In genomic region chr2:74483675-74484164, GRCh38 we compare ENCODE assay signal across 6 cellular contexts. TPM values are rescaled to one million over a fixed set of nuclear protein-coding genes. Genes with fewer than 3 reads are reported as not detected.
A peak's percentile ranks its signal among the peaks of the same experiment; 100 is the strongest.
DNase-seq lines count a peak whose midpoint lies in the region; ATAC-seq, FAIRE-seq and TF ChIP-seq lines count a peak whose summit lies in the region.
"Not testable (repeated sequence)": the region's sequence is repeated elsewhere in the genome, so short reads cannot be mapped to it uniquely, and the experiment has no call there.

No MANE protein-coding gene starts in this region.

- FAIRE-seq in H1 (lab: Jason Lieb, UNC) = not testable (repeated sequence)

- TF ChIP-seq CTCF in AG09309 (IDR thresholded peaks at IDR 0.05; ENCODE audit: control insufficient read depth, insufficient read depth, low read depth, low read length, missing control alignments); H1 (IDR thresholded peaks at IDR 0.05; ENCODE audit: control extremely low read depth in 1 of 3, insufficient read depth in 1 of 3, low read depth in 1 of 3, low read length in 3 of 3); liver (IDR thresholded peaks at IDR 0.05; ENCODE audit: low read depth, low read length, missing input control); retinal pigment epithelial cell (conservative IDR thresholded peaks at IDR 0.05; ENCODE audit: low read depth, low read length): not testable (repeated sequence)

- not testable (repeated sequence) for H2BK20ac ChIP-seq in H1 (ENCODE audit: low read length)

- H3K27me3 Mint-ChIP-seq in activated T-cell treated with anti-CD3 and anti-CD28 coated beads, Interleukin-2, amount 50 U/mL, for 4 hours (ENCODE audit: low read depth) = not testable (repeated sequence)

- not testable (repeated sequence) for H3K23me2 ChIP-seq in H1 (ENCODE audit: low read depth, low read length)

- H3K4me3 ChIP-seq in AG09309 (ENCODE audit: control insufficient read depth, low read depth, low read length) (peak overlapping the region; percentile 77), H1 (ENCODE audit: extremely low read depth in 1 of 4, insufficient read depth in 2 of 4, low read depth in 3 of 4, low read length in 4 of 4) (peak overlapping the region; percentile 69 to 99 (median 93); a peak in 7 of 8 replicates), liver (ENCODE audit: low read depth in 1 of 3, low read length in 3 of 3) (peak overlapping the region; percentile 67 to 95 (median 94)), retinal pigment epithelial cell (ENCODE audit: low read length) (peak overlapping the region; percentile 84)

- not testable (repeated sequence) for TF ChIP-seq POLR2A in H1 (IDR thresholded peaks at IDR 0.05; ENCODE audit: control extremely low read depth in 1 of 2, low read depth in 2 of 2, low read length in 2 of 2)

- not testable (repeated sequence) for H3K4ac ChIP-seq in H1 (replicated peaks; ENCODE audit: insufficient read length, low read depth, low read length)

- peak overlapping the region; percentile 99 for H3K4me3 Mint-ChIP-seq in activated T-cell treated with anti-CD3 and anti-CD28 coated beads, Interleukin-2, amount 50 U/mL, for 4 hours

- TF ChIP-seq EP300 in H1 (IDR thresholded peaks at IDR 0.05; ENCODE audit: borderline replicate concordance in 1 of 2, low read depth in 2 of 2, low read length in 2 of 2) = not testable (repeated sequence)

- POLR2A ChIA-PET in H1 (lab: Charles Lee; ENCODE audit: partially characterized antibody) = interaction anchor here (0.9 to 7.3 kb wide), 16 partner anchors 9 to 103 kb away, joined by 3 to 85 read pairs (median 8); partner anchors contain the start of genes AUP1, HTRA2, INO80B and LBX2

- H2AK5ac ChIP-seq in H1 (ENCODE audit: low read depth, low read length) = not testable (repeated sequence)

- H3K36me3 ChIP-seq in KOPT-K1 (ENCODE audit: insufficient read depth, low read length) = peaks cover 57% of the 10 kb centered on the region
- H3K36me3 ChIP-seq in H1 (ENCODE audit: control insufficient read depth in 2 of 4, insufficient read depth in 4 of 4, low read length in 3 of 4); liver (ENCODE audit: control insufficient read depth in 4 of 4, insufficient read depth in 3 of 4, low read depth in 1 of 4, low read length in 3 of 4): not testable (repeated sequence)

- not testable (repeated sequence) for H2BK120ac ChIP-seq in H1 (replicated peaks; ENCODE audit: low read depth, low read length)

- not testable (repeated sequence) for H2BK12ac ChIP-seq in H1 (ENCODE audit: low read depth, low read length)

- not testable (repeated sequence) for H2AFZ ChIP-seq in H1 (ENCODE audit: low read length)

- H3K27ac ChIP-seq in KOPT-K1 (ENCODE audit: low read depth, low read length, poor library complexity, severe bottlenecking) (peak overlapping the region; percentile 83), liver (ENCODE audit: low read depth in 1 of 2, low read length in 2 of 2) (peak overlapping the region in 1 of 2 donors; percentile 84)
- not testable (repeated sequence) for H3K27ac ChIP-seq in H1 (ENCODE audit: low read depth, low read length)

- H3K27me3 ChIP-seq in H1 (replicated peaks in 1 of 4; ENCODE audit: control insufficient read depth in 3 of 4, extremely low read depth in 1 of 4, insufficient read depth in 3 of 4, low read length in 3 of 4); liver (ENCODE audit: control insufficient read depth in 4 of 4, insufficient read depth in 4 of 4, low read length in 3 of 4): not testable (repeated sequence)

- H3K79me2 ChIP-seq in H1 (ENCODE audit: control insufficient read depth in 1 of 2, insufficient read depth in 2 of 2, low read length in 2 of 2) = not testable (repeated sequence)

- H3K9ac ChIP-seq in H1 (replicated peaks in 1 of 4; ENCODE audit: extremely low read depth in 1 of 4, low read depth in 3 of 4, low read length in 3 of 4) = not testable (repeated sequence)
- H3K9ac ChIP-seq in liver (ENCODE audit: low read depth in 1 of 2, low read length in 2 of 2) = peak overlapping the region; percentile 6 to 63

- H4K8ac ChIP-seq in H1 (ENCODE audit: extremely low read depth, insufficient read depth, low read length) = peak overlapping the region; percentile 89

- not testable (repeated sequence) for H3K14ac ChIP-seq in H1 (ENCODE audit: insufficient read length)

- peaks cover 14% of the 10 kb centered on the region for H3K36me3 Mint-ChIP-seq in activated T-cell treated with anti-CD3 and anti-CD28 coated beads, Interleukin-2, amount 50 U/mL, for 4 hours (ENCODE audit: insufficient read depth)

- H3K4me1 ChIP-seq in H1 (replicated peaks in 1 of 4; ENCODE audit: control insufficient read depth in 3 of 4, insufficient read depth in 4 of 4, low read length in 3 of 4) = not testable (repeated sequence)
- H3K4me1 ChIP-seq in liver (ENCODE audit: control insufficient read depth in 4 of 4, insufficient read depth in 4 of 4, low read length in 3 of 4) = peaks cover 14 to 52% (median 43%) of the 10 kb centered on the region in 4 donors

- H3K4me1 Mint-ChIP-seq in activated T-cell treated with anti-CD3 and anti-CD28 coated beads, Interleukin-2, amount 50 U/mL, for 4 hours (ENCODE audit: low read depth) = peaks cover 30% of the 10 kb centered on the region

- not testable (repeated sequence) for DNase-seq in AG09309 (ENCODE audit: low read depth); activated T-cell treated with anti-CD3 and anti-CD28 coated beads, Interleukin-2, amount 50 U/mL, for 4 hours; H1 (ENCODE audit: low read depth in 1 of 2, low spot score in 2 of 2); retinal pigment epithelial cell (ENCODE audit: low read depth)

- not testable (repeated sequence) for H3K9me3 ChIP-seq in KOPT-K1 (ENCODE audit: insufficient read depth, low read length, poor library complexity, severe bottlenecking); H1 (ENCODE audit: insufficient read depth in 2 of 2, low read depth in 1 of 2, low read length in 1 of 2); liver (ENCODE audit: control insufficient read depth in 4 of 4, low read length in 3 of 4)

- H2BK15ac ChIP-seq in H1 (ENCODE audit: low read length) = not testable (repeated sequence)

- not testable (repeated sequence) for H4K20me1 ChIP-seq in H1 (replicated peaks in 1 of 2; ENCODE audit: control insufficient read depth in 1 of 2, insufficient read depth in 2 of 2, low read length in 2 of 2)

- not testable (repeated sequence) for H3K79me1 ChIP-seq in H1 (ENCODE audit: low read depth, low read length)

- CTCF ChIA-PET in H1 (lab: Charles Lee; ENCODE audit: partially characterized antibody) = interaction anchor here (0.7 to 8.0 kb wide), 19 partner anchors 9 to 104 kb away, joined by 3 to 73 read pairs (median 10); partner anchors contain the start of genes INO80B, LBX2, MOGS and MRPL53

- 90% methylated on average over 19 of the region's 19 CpGs; no CpG with 5 or more reads in 1 of the 2 experiments for WGBS in H1 (ENCODE audit: extremely low coverage in 1 of 2, insufficient coverage in 1 of 2, insufficient read length in 1 of 2, insufficient replicate concordance in 2 of 2, low coverage in 1 of 2, low lambda C conversion rate in 2 of 2, missing lambda C conversion rate in 1 of 2), 2 experiments
- 71% methylated on average over 19 of the region's 19 CpGs for WGBS in liver

- not testable (repeated sequence) for H3K23ac ChIP-seq in H1 (ENCODE audit: insufficient read length)

- H4K5ac ChIP-seq in H1 (ENCODE audit: insufficient read length, low read depth, low read length) = peak overlapping the region; percentile 21

- H4K91ac ChIP-seq in H1 (replicated peaks; ENCODE audit: insufficient read length, low read length) = not testable (repeated sequence)

- TF ChIP-seq RAD21 in H1 (IDR thresholded peaks at IDR 0.05 in 1 of 2, conservative IDR thresholded peaks at IDR 0.05 in 1 of 2; ENCODE audit: low read depth in 2 of 2, low read length in 2 of 2); liver (IDR thresholded peaks at IDR 0.05): not testable (repeated sequence)

- peak overlapping the region; percentile 98 to 100 for H3K4me2 ChIP-seq in H1 (ENCODE audit: insufficient read depth in 1 of 2, low read depth in 2 of 2, low read length in 2 of 2)

- H3K18ac ChIP-seq in H1 (ENCODE audit: extremely low read depth, low read length) = not testable (repeated sequence)

- not testable (repeated sequence) for H3K9me3 Mint-ChIP-seq in activated T-cell treated with anti-CD3 and anti-CD28 coated beads, Interleukin-2, amount 50 U/mL, for 4 hours

- H2BK5ac ChIP-seq in H1 (ENCODE audit: low read depth, low read length) = not testable (repeated sequence)

- H3K56ac ChIP-seq in H1 (replicated peaks; ENCODE audit: insufficient read length, low read depth, low read length) = not testable (repeated sequence)

- not testable (repeated sequence) for ATAC-seq in activated T-cell treated with anti-CD3 and anti-CD28 coated beads, Interleukin-2, amount 50 U/mL, for 4 hours

RNA-seq across cellular contexts. Expression of gene TTC31, which starts 0.8 kb away (rescaled TPM):
- total RNA-seq in activated T-cell treated with anti-CD3 and anti-CD28 coated beads, Interleukin-2, amount 50 U/mL, for 4 hours = 10 to 100 TPM; 22.4 to 23.8 (median 23.4) TPM
- 27.4 and 28.8 TPM in 2 replicates for total RNA-seq in H1 (2021; fragmentation: NEBNext Ultra II Directional; extraction: Animal tissue kit (Norgen Biotek cat#: 25700))
- polyA plus RNA-seq in H1 (2011; rRNA removed) (29.9 and 36.1 TPM in 2 replicates), liver (10 to 100 TPM; 15.3 to 16.3 TPM)
- 29.6 TPM for polyA plus RNA-seq in H1 (2011; cell fraction: cytosol; rRNA removed)
- 91.5 TPM for polyA plus RNA-seq in H1 (2011; cell fraction: nucleus; rRNA removed)
- 20.1 to 25.2 TPM (median 23.8 TPM) in 4 replicates for polyA plus RNA-seq in H1 (2012, experiment 1 of 2)
- 18.1 TPM for polyA plus RNA-seq in H1 (2012, experiment 2 of 2)
- 17.3 TPM for polyA plus RNA-seq in H1 (2013, experiment 1 of 2)
- 17.2 TPM for polyA plus RNA-seq in H1 (2013, experiment 2 of 2)
- 22.5 and 28.6 TPM in 2 replicates for polyA minus RNA-seq in H1 (2011; rRNA and poly(A)+ RNA removed)
- 15.3 TPM for polyA minus RNA-seq in H1 (2011; cell fraction: cytosol; rRNA and poly(A)+ RNA removed)
- 30.2 TPM for polyA minus RNA-seq in H1 (2011; cell fraction: nucleus; rRNA and poly(A)+ RNA removed)
- total RNA-seq in liver = 10 to 100 TPM in 1 of 2 donors, 1 to 10 TPM in 1; 9.9 to 26.4 TPM

RNA-seq across cellular contexts. Expression of gene CCDC142, which starts 0.9 kb away (rescaled TPM):
- 10 to 100 TPM; 13.7 to 17.3 (median 13.9) TPM for total RNA-seq in activated T-cell treated with anti-CD3 and anti-CD28 coated beads, Interleukin-2, amount 50 U/mL, for 4 hours
- total RNA-seq in H1 (2021; fragmentation: NEBNext Ultra II Directional; extraction: Animal tissue kit (Norgen Biotek cat#: 25700)) = 10.7 and 12.1 TPM in 2 replicates
- 6.0 and 6.7 TPM in 2 replicates for polyA plus RNA-seq in H1 (2011; rRNA removed)
- 5.9 TPM for polyA plus RNA-seq in H1 (2011; cell fraction: cytosol; rRNA removed)
- polyA plus RNA-seq in H1 (2011; cell fraction: nucleus; rRNA removed) = 20.6 TPM
- 5.5 to 8.1 TPM (median 6.8 TPM) in 4 replicates for polyA plus RNA-seq in H1 (2012, experiment 1 of 2)
- polyA plus RNA-seq in H1 (2012, experiment 2 of 2) = 4.4 TPM
- polyA plus RNA-seq in H1 (2013, experiment 1 of 2) = 5.4 TPM
- polyA plus RNA-seq in H1 (2013, experiment 2 of 2) = 3.8 TPM
- 20.4 and 22.4 TPM in 2 replicates for polyA minus RNA-seq in H1 (2011; rRNA and poly(A)+ RNA removed)
- polyA minus RNA-seq in H1 (2011; cell fraction: cytosol; rRNA and poly(A)+ RNA removed) = 10.3 TPM
- 30.3 TPM for polyA minus RNA-seq in H1 (2011; cell fraction: nucleus; rRNA and poly(A)+ RNA removed)
- total RNA-seq in liver = 10 to 100 TPM; 13.4 to 28.3 TPM
- 1 to 10 TPM; 5.1 to 8.3 TPM for polyA plus RNA-seq in liver

RNA-seq across cellular contexts. Expression of gene MRPL53, which starts 11.2 kb away (rescaled TPM):
- total RNA-seq in activated T-cell treated with anti-CD3 and anti-CD28 coated beads, Interleukin-2, amount 50 U/mL, for 4 hours = 100 to 1,000 TPM; 105 to 106 (median 106) TPM
- total RNA-seq in H1 (2021; fragmentation: NEBNext Ultra II Directional; extraction: Animal tissue kit (Norgen Biotek cat#: 25700)) = 46.3 and 50.2 TPM in 2 replicates
- polyA plus RNA-seq in H1 (2011; rRNA removed) = 36.6 and 59.8 TPM in 2 replicates
- 39.7 TPM for polyA plus RNA-seq in H1 (2011; cell fraction: cytosol; rRNA removed)
- 32.0 TPM for polyA plus RNA-seq in H1 (2011; cell fraction: nucleus; rRNA removed)
- 40.1 to 47.4 TPM (median 45.2 TPM) in 4 replicates for polyA plus RNA-seq in H1 (2012, experiment 1 of 2)
- 29.3 TPM for polyA plus RNA-seq in H1 (2012, experiment 2 of 2)
- polyA plus RNA-seq in H1 (2013, experiment 1 of 2) = 65.8 TPM
- 68.6 TPM for polyA plus RNA-seq in H1 (2013, experiment 2 of 2)
- 6.8 and 7.4 TPM in 2 replicates for polyA minus RNA-seq in H1 (2011; rRNA and poly(A)+ RNA removed)
- 18.6 TPM for polyA minus RNA-seq in H1 (2011; cell fraction: cytosol; rRNA and poly(A)+ RNA removed)
- polyA minus RNA-seq in H1 (2011; cell fraction: nucleus; rRNA and poly(A)+ RNA removed) = 14.3 TPM
- 10 to 100 TPM; 12.6 to 21.0 TPM for total RNA-seq in liver
- 10 to 100 TPM; 51.1 to 72.5 TPM for polyA plus RNA-seq in liver

RNA-seq across cellular contexts. Expression of gene LBX2, which starts 15.7 kb away (rescaled TPM):
- total RNA-seq in activated T-cell treated with anti-CD3 and anti-CD28 coated beads, Interleukin-2, amount 50 U/mL, for 4 hours = under 1 TPM in 2 of 3 donors, not detected in 1; 0.22 to 0.24 TPM
- total RNA-seq in H1 (2021; fragmentation: NEBNext Ultra II Directional; extraction: Animal tissue kit (Norgen Biotek cat#: 25700)) = 0.55 TPM in 1 of 2 replicates, not detected in the other
- polyA plus RNA-seq in H1 (2011; rRNA removed) (0.27 and 0.42 TPM in 2 replicates), liver (1 to 10 TPM; 2.3 to 2.8 TPM)
- 2.0 TPM for polyA plus RNA-seq in H1 (2011; cell fraction: cytosol; rRNA removed)
- 0.30 TPM for polyA plus RNA-seq in H1 (2011; cell fraction: nucleus; rRNA removed)
- 0.25 to 0.66 TPM (median 0.43 TPM) in 4 replicates for polyA plus RNA-seq in H1 (2012, experiment 1 of 2)
- 0.35 TPM for polyA plus RNA-seq in H1 (2012, experiment 2 of 2)
- 0.20 TPM for polyA plus RNA-seq in H1 (2013, experiment 1 of 2)
- 0.17 TPM for polyA plus RNA-seq in H1 (2013, experiment 2 of 2)
- 0.13 TPM in 1 of 2 replicates, not detected in the other for polyA minus RNA-seq in H1 (2011; rRNA and poly(A)+ RNA removed)
- not detected for polyA minus RNA-seq in H1 (2011; cell fraction: cytosol; rRNA and poly(A)+ RNA removed)
- polyA minus RNA-seq in H1 (2011; cell fraction: nucleus; rRNA and poly(A)+ RNA removed) = 1.7 TPM
- 1 to 10 TPM in 1 of 2 donors, under 1 TPM in 1; 0.84 to 2.7 TPM for total RNA-seq in liver

RNA-seq across cellular contexts. Expression of gene MOGS, which starts 18.5 kb away (rescaled TPM):
- total RNA-seq in activated T-cell treated with anti-CD3 and anti-CD28 coated beads, Interleukin-2, amount 50 U/mL, for 4 hours = 100 to 1,000 TPM in 2 of 3 donors, 10 to 100 TPM in 1; 98.7 to 107 (median 103) TPM
- total RNA-seq in H1 (2021; fragmentation: NEBNext Ultra II Directional; extraction: Animal tissue kit (Norgen Biotek cat#: 25700)) = 50.3 and 51.0 TPM in 2 replicates
- 44.3 and 59.9 TPM in 2 replicates for polyA plus RNA-seq in H1 (2011; rRNA removed)
- polyA plus RNA-seq in H1 (2011; cell fraction: cytosol; rRNA removed) = 46.9 TPM
- polyA plus RNA-seq in H1 (2011; cell fraction: nucleus; rRNA removed) = 185 TPM
- 36.1 to 57.4 TPM (median 48.2 TPM) in 4 replicates for polyA plus RNA-seq in H1 (2012, experiment 1 of 2)
- polyA plus RNA-seq in H1 (2012, experiment 2 of 2) = 51.6 TPM
- polyA plus RNA-seq in H1 (2013, experiment 1 of 2) = 69.8 TPM
- 65.8 TPM for polyA plus RNA-seq in H1 (2013, experiment 2 of 2)
- 42.9 and 47.7 TPM in 2 replicates for polyA minus RNA-seq in H1 (2011; rRNA and poly(A)+ RNA removed)
- polyA minus RNA-seq in H1 (2011; cell fraction: cytosol; rRNA and poly(A)+ RNA removed) = 42.9 TPM
- 27.7 TPM for polyA minus RNA-seq in H1 (2011; cell fraction: nucleus; rRNA and poly(A)+ RNA removed)
- 10 to 100 TPM; 23.4 to 50.0 TPM for total RNA-seq in liver
- 10 to 100 TPM; 21.2 to 38.6 TPM for polyA plus RNA-seq in liver
